10 cellular contexts compared by ENCODE assay signal in genomic region chr1:27891196-27891889, GRCh38. TPM values are rescaled to one million over a fixed set of nuclear protein-coding genes. Genes with fewer than 3 reads are reported as not detected.
DNase-seq lines count a peak whose midpoint lies in the region; ATAC-seq and TF ChIP-seq lines count a peak whose summit lies in the region.
"Had no signal": no experiment of that assay in that cellular context is flagged by ENCODE, and none has a peak within 500 bp of the region (broad histone marks: within the 10 kb centered on the region; RNA-seq: fewer than 3 reads in every experiment).

No MANE protein-coding gene starts in this region.

- 51 to 68% methylated on average over 7 of the region's 7 CpGs for WGBS in upper lobe of left lung, 2 donors

- H3K4me2 ChIP-seq in OCI-LY7 (ENCODE audit: low read length), result peak overlapping the region; percentile 54

- H2AFZ ChIP-seq in OCI-LY7 (ENCODE audit: low read length), result no peak overlapping the region

- H4K20me1 ChIP-seq in OCI-LY7 (ENCODE audit: insufficient read depth, low read length), result no peaks in the 10 kb centered on the region

- H3K4me3 ChIP-seq in OCI-LY7 (ENCODE audit: low read depth, low read length, poor library complexity, severe bottlenecking), result peak overlapping the region; percentile 23
- no peak overlapping the region for H3K4me3 ChIP-seq in upper lobe of left lung

- TF ChIP-seq CTCF in OCI-LY7 (conservative IDR thresholded peaks at IDR 0.05; ENCODE audit: low read length) (peak; percentile 57), upper lobe of left lung (IDR thresholded peaks at IDR 0.05) (peak in 3 of 6 experiments; percentile 21 to 32 (median 25))

- POLR2A ChIA-PET in OCI-LY7 (lab: Charles Lee), result interaction anchor here (0.6 to 1.6 kb wide), 3 partner anchors 22 to 195 kb away, joined by 4 to 6 read pairs (median 5); no protein-coding TSS in a partner anchor
- POLR2A ChIA-PET in HEK293T (lab: Yijun Ruan, JAX), result no interaction called here

- H3K79me2 ChIP-seq in OCI-LY7 (ENCODE audit: insufficient read depth, low read depth, low read length), result no peaks in the 10 kb centered on the region

- TSS peak; percentile 56 for BruUV-seq in OCI-LY7 (replicated peaks; lab: Mats Ljungman, UMichigan)

- peak in 1 of 4 donors; percentile 56 for TF ChIP-seq POLR2A in upper lobe of left lung (IDR thresholded peaks at IDR 0.05)

- H3K27ac ChIP-seq in OCI-LY7 (ENCODE audit: low read depth, low read length, poor library complexity, severe bottlenecking) (peak overlapping the region; percentile 83), upper lobe of left lung (peak overlapping the region; percentile 72 to 89 (median 82))

- peak in 3 of 4 donors; percentile 73 to 88 (median 84) for TF ChIP-seq EP300 in upper lobe of left lung (IDR thresholded peaks at IDR 0.05)

- no peaks in the 10 kb centered on the region for H3K9me2 ChIP-seq in OCI-LY7 (ENCODE audit: insufficient read depth, low read length)

- peaks cover 80% of the 10 kb centered on the region for H3K36me3 ChIP-seq in OCI-LY7 (ENCODE audit: insufficient read depth, low read length)
- peaks cover 35 to 77% (median 59%) of the 10 kb centered on the region in 4 donors for H3K36me3 ChIP-seq in upper lobe of left lung

- intact Hi-C loops in Right ventricle myocardium inferior (cut with DNase I) (no loop called here), cardiac septum (cut with DNase I) (no loop called here), OCI-LY7 (cut with micrococcal nuclease; ENCODE audit: unreplicated experiment) (loop anchor here (1.0 kb wide), 1 partner anchor 33 kb away; no protein-coding TSS in a partner anchor), Right ventricle myocardium superior (cut with DNase I) (no loop called here)

- H3K4me1 ChIP-seq in OCI-LY7 (ENCODE audit: insufficient read depth, low read length, poor library complexity, severe bottlenecking), result peaks cover 68% of the 10 kb centered on the region
- peaks cover 0 to 38% (median 15%) of the 10 kb centered on the region in 4 donors for H3K4me1 ChIP-seq in upper lobe of left lung

- peak; percentile 45 for ATAC-seq in Right ventricle myocardium inferior
- peak; percentile 71 for ATAC-seq in Right ventricle myocardium superior (ENCODE audit: poor library complexity)
- ATAC-seq in upper lobe of left lung (ENCODE audit: low FRiP score in 2 of 2), result peak in 1 of 2 donors; percentile 75

- no peaks in the 10 kb centered on the region for H3K9me3 ChIP-seq in OCI-LY7 (ENCODE audit: low read length)
- no peaks in the 10 kb centered on the region for H3K9me3 ChIP-seq in upper lobe of left lung

- DNase-seq in Right ventricle myocardium inferior (ENCODE audit: missing footprints) (no peak), cardiac septum (ENCODE audit: low spot score) (no peak), OCI-LY7 (ENCODE audit: low spot score) (peak; percentile 64), Right ventricle myocardium superior (no peak), upper lobe of left lung (peak in 1 of 2 donors; percentile 63), HEK293T (ENCODE audit: extremely low spot score) (no peak), HuH-7 (ENCODE audit: low spot score) (no peak), HT-29 (ENCODE audit: low spot score) (no peak)
- DNase-seq: AML-193, IMR-90 had no signal

- no peaks in the 10 kb centered on the region for H3K27me3 ChIP-seq in upper lobe of left lung

- CTCF ChIA-PET in OCI-LY7 (lab: Charles Lee; ENCODE audit: unreplicated experiment), result interaction anchor here (0.6 kb wide), 2 partner anchors 98 to 163 kb away, joined by 3 read pairs; no protein-coding TSS in a partner anchor
- CTCF ChIA-PET in HEK293T (lab: Yijun Ruan, JAX), result interaction anchor here (0.6 to 1.1 kb wide), 2 partner anchors 9 to 49 kb away, joined by 3 to 6 read pairs; no protein-coding TSS in a partner anchor

TF ChIP-seq in HEK293T, 16 proteins besides CTCF, POLR2A, EP300 and RAD21:
- TF ChIP-seq ELF4 (IDR thresholded peaks at IDR 0.05) (no peak), L3MBTL2 (conservative IDR thresholded peaks at IDR 0.05) (no peak), ARNT (IDR thresholded peaks at IDR 0.05) (no peak), TARDBP (IDR thresholded peaks at IDR 0.05) (no peak), LEF1 (IDR thresholded peaks at IDR 0.05; ENCODE audit: borderline replicate concordance) (no peak), HDGF (IDR thresholded peaks at IDR 0.05; ENCODE audit: borderline replicate concordance) (no peak), PKNOX1 (IDR thresholded peaks at IDR 0.05) (no peak), FOXA1 (IDR thresholded peaks at IDR 0.05) (no peak), BHLHE40 (IDR thresholded peaks at IDR 0.05; ENCODE audit: borderline replicate concordance) (no peak), FOXM1 (IDR thresholded peaks at IDR 0.05; ENCODE audit: borderline replicate concordance) (no peak), SUZ12 (IDR thresholded peaks at IDR 0.05) (no peak), SP1 (IDR thresholded peaks at IDR 0.05) (no peak), NFRKB (IDR thresholded peaks at IDR 0.05) (no peak), CTBP1 (IDR thresholded peaks at IDR 0.05; ENCODE audit: borderline replicate concordance) (no peak), ZNF384 (IDR thresholded peaks at IDR 0.05) (no peak)
TF ChIP-seq in HEK293T: peak in this region for 0.

RNA-seq across cellular contexts. Expression of gene THEMIS2, which starts 19.0 kb away (rescaled TPM):
- total RNA-seq in Right ventricle myocardium inferior (6.3 TPM), cardiac septum (3.6 TPM), OCI-LY7 (2022) (15.4 and 20.3 TPM in 2 replicates), Right ventricle myocardium superior (9.4 TPM), upper lobe of left lung (100 to 1,000 TPM in 5 of 6 donors, 10 to 100 TPM in 1; 59.5 to 216 (median 130) TPM)
- 0.98 and 4.1 TPM in 2 replicates for total RNA-seq in OCI-LY7 (2014; rRNA removed; shearing (Covaris generic))
- 0.28 TPM in 1 of 2 replicates, not detected in the other for total RNA-seq in HT-29 (2014; rRNA removed; shearing (Covaris generic))

RNA-seq across cellular contexts. Expression of gene RPA2, which starts 23.0 kb away (rescaled TPM):
- total RNA-seq in Right ventricle myocardium inferior (24.0 TPM), cardiac septum (13.2 TPM), OCI-LY7 (2022) (44.3 and 52.7 TPM in 2 replicates), Right ventricle myocardium superior (21.4 TPM), upper lobe of left lung (10 to 100 TPM in 5 of 6 donors, 1 to 10 TPM in 1; 9.7 to 28.4 (median 19.0) TPM)
- 56.8 and 74.4 TPM in 2 replicates for total RNA-seq in OCI-LY7 (2014; rRNA removed; shearing (Covaris generic))
- 53.5 and 57.5 TPM in 2 replicates for total RNA-seq in HT-29 (2014; rRNA removed; shearing (Covaris generic))

RNA-seq across cellular contexts. Expression of gene SMPDL3B, which starts 43.5 kb away (rescaled TPM):
- total RNA-seq in Right ventricle myocardium inferior (not detected), cardiac septum (not detected), OCI-LY7 (2022) (not detected in 2 replicates), Right ventricle myocardium superior (not detected), upper lobe of left lung (10 to 100 TPM in 5 of 6 donors, 1 to 10 TPM in 1; 7.3 to 57.1 (median 27.2) TPM)
- 0.19 and 0.39 TPM in 2 replicates for total RNA-seq in OCI-LY7 (2014; rRNA removed; shearing (Covaris generic))
- total RNA-seq in HT-29 (2014; rRNA removed; shearing (Covaris generic)), result 16.2 and 18.2 TPM in 2 replicates
- total RNA-seq: IMR-90 had no signal
